ENCODE assay signal across 21 cellular contexts in genomic region chr1:19608232-19608631, GRCh38. TPM values are rescaled to one million over a fixed set of nuclear protein-coding genes. Genes with fewer than 3 reads are reported as not detected.
DNase-seq lines count a peak whose midpoint lies in the region; ATAC-seq and TF ChIP-seq lines count a peak whose summit lies in the region.
"Had no signal": no experiment of that assay in that cellular context is flagged by ENCODE, and none has a peak within 500 bp of the region (broad histone marks: within the 10 kb centered on the region; RNA-seq: fewer than 3 reads in every experiment).

No MANE protein-coding gene starts in this region.

- CTCF ChIA-PET in MCF 10A (lab: Yijun Ruan, JAX): interaction anchor here (0.5 kb wide), 1 partner anchor 125 kb away, joined by 3 read pairs; no protein-coding TSS in a partner anchor
- CTCF ChIA-PET in mammary epithelial cell (lab: Charles Lee; ENCODE audit: low non-redundant PET): no interaction called here

- TF ChIP-seq POLR2A in upper lobe of left lung (IDR thresholded peaks at IDR 0.05): no peak

- no peak for TF ChIP-seq EP300 in upper lobe of left lung (IDR thresholded peaks at IDR 0.05)

- peaks cover 8% of the 10 kb centered on the region for H3K36me3 ChIP-seq in mammary epithelial cell (ENCODE audit: insufficient read depth, low read length)
- peaks cover 2 to 8% of the 10 kb centered on the region in 2 donors for H3K36me3 ChIP-seq in neuronal stem cell (replicated peaks in 1 of 2; ENCODE audit: control insufficient read depth in 2 of 2, insufficient read depth in 2 of 2, low read length in 2 of 2)
- peaks cover 0 to 3% (median 0%) of the 10 kb centered on the region in 4 donors for H3K36me3 ChIP-seq in upper lobe of left lung

- no peak overlapping the region for H4K91ac ChIP-seq in neuronal stem cell (ENCODE audit: low read depth, low read length, poor library complexity)

- no peak for DNase-seq in MCF 10A (ENCODE audit: unreplicated experiment)
- no peak for DNase-seq in mammary epithelial cell
- no peak for DNase-seq in T-helper 17 cell
- no peak for DNase-seq in neuronal stem cell (ENCODE audit: low spot score)
- no peak for DNase-seq in upper lobe of left lung
- no peak for DNase-seq in stimulated activated naive CD8-positive, alpha-beta T cell treated with anti-CD3 and anti-CD28 coated beads, Interleukin-15, Interleukin-2, amounts not matched to agents 100 U/mL and 50 U/mL, for 24 hours
- DNase-seq in activated effector memory CD4-positive, alpha-beta T cell treated with Interleukin-2 at 50 U/mL for 16 hours: no peak
- no peak for DNase-seq in NCI-H2171 treated with DMSO at 0.1 percent for 48 hours (lab: John Stamatoyannopoulos, UW)
- DNase-seq: CD8-positive, alpha-beta memory T cell; GOT3; NCI-H1105 treated with DMSO at 0.1 percent for 48 hours; NCI-H1694 treated with DMSO at 0.1 percent for 48 hours; NCI-H2107; NCI-H2227 treated with DMSO at 0.1 percent for 48 hours; NCI-H510A treated with DMSO at 0.1 percent for 48 hours; PC-3 had no signal

- H3K27ac ChIP-seq in mammary epithelial cell (ENCODE audit: insufficient read depth, low read depth, low read length): no peak overlapping the region
- no peak overlapping the region for H3K27ac ChIP-seq in neuronal stem cell (replicated peaks; ENCODE audit: low read length)
- H3K27ac ChIP-seq in upper lobe of left lung: peak overlapping the region in 3 of 4 donors; percentile 15 to 49 (median 44)
- H3K27ac ChIP-seq: A549, SJSA1 had no signal

- H3K4me3 ChIP-seq in mammary epithelial cell (replicated peaks in 1 of 3; ENCODE audit: insufficient read depth in 1 of 3, low read depth in 2 of 3, low read length in 3 of 3) (no peak overlapping the region), neuronal stem cell (ENCODE audit: low read length in 2 of 2) (no peak overlapping the region), upper lobe of left lung (no peak overlapping the region)
- H3K4me3 ChIP-seq: A549, K562, SJSA1 had no signal

- ATAC-seq in T-helper 17 cell (no peak), upper lobe of left lung (ENCODE audit: low FRiP score in 2 of 2) (no peak)
- no peak for ATAC-seq in stimulated activated naive CD8-positive, alpha-beta T cell treated with anti-CD3 and anti-CD28 coated beads, Interleukin-15, Interleukin-2, amounts not matched to agents 100 U/mL and 50 U/mL, for 24 hours
- ATAC-seq: A549, HCT116, K562, PC-3 had no signal

- H3K4me1 Mint-ChIP-seq in MCF 10A (ENCODE audit: insufficient read depth, unreplicated experiment) (peaks cover 21% of the 10 kb centered on the region), T-helper 17 cell (peaks cover 38% of the 10 kb centered on the region)

- peaks cover 99% of the 10 kb centered on the region for H3K79me2 ChIP-seq in mammary epithelial cell (ENCODE audit: insufficient read depth, low read length)

- H2AFZ ChIP-seq in mammary epithelial cell (ENCODE audit: low read depth, low read length): no peak overlapping the region
- H2AFZ ChIP-seq in neuronal stem cell (ENCODE audit: low read length): no peak overlapping the region

- no peak overlapping the region for H3K23ac ChIP-seq in neuronal stem cell (ENCODE audit: low read depth, low read length, poor library complexity)

- peaks cover 14% of the 10 kb centered on the region for H4K20me1 ChIP-seq in mammary epithelial cell (ENCODE audit: insufficient read depth, low read length)

- H3K9ac ChIP-seq in mammary epithelial cell (ENCODE audit: insufficient read depth, low read length) (no peak overlapping the region), neuronal stem cell (ENCODE audit: low read depth, low read length, poor library complexity) (no peak overlapping the region)

- no peak for TF ChIP-seq CTCF in MCF 10A (IDR thresholded peaks at IDR 0.05; ENCODE audit: unreplicated experiment)
- TF ChIP-seq CTCF in mammary epithelial cell (conservative IDR thresholded peaks at IDR 0.05 in 1 of 2, IDR thresholded peaks at IDR 0.05 in 1 of 2; ENCODE audit: extremely low read depth in 1 of 2, insufficient read depth in 1 of 2, low read depth in 1 of 2, low read length in 2 of 2): no peak
- no peak for TF ChIP-seq CTCF in upper lobe of left lung (IDR thresholded peaks at IDR 0.05)

- no peak overlapping the region for H2BK12ac ChIP-seq in neuronal stem cell (ENCODE audit: low read length)

- H3K14ac ChIP-seq in neuronal stem cell (ENCODE audit: low read length): no peak overlapping the region

- dilution Hi-C loops in mammary epithelial cell (cut with HindIII; ENCODE audit: low sequenced_read_pairs): no loop called here

- H3K9me3 ChIP-seq in mammary epithelial cell (replicated peaks; ENCODE audit: insufficient read depth, low read length) (no peaks in the 10 kb centered on the region), T-helper 17 cell (ENCODE audit: control insufficient read depth, low read length, poor library complexity, severe bottlenecking) (no peaks in the 10 kb centered on the region), neuronal stem cell (replicated peaks in 1 of 2; ENCODE audit: control insufficient read depth in 2 of 2, insufficient read depth in 1 of 2, low read depth in 1 of 2, low read length in 2 of 2) (no peaks in the 10 kb centered on the region), upper lobe of left lung (no peaks in the 10 kb centered on the region)
- H3K9me3 ChIP-seq: A549, SJSA1 had no signal

- intact Hi-C loops in MCF 10A (cut with micrococcal nuclease) (no loop called here), mammary epithelial cell (cut with micrococcal nuclease) (no loop called here)

- BruUV-seq in MCF 10A (replicated peaks; lab: Mats Ljungman, UMichigan): no TSS peak
- no TSS peak for BruUV-seq in mammary epithelial cell (replicated peaks; lab: Mats Ljungman, UMichigan)

- H3K36me3 Mint-ChIP-seq in MCF 10A (ENCODE audit: insufficient read depth, unreplicated experiment) (peaks cover 28% of the 10 kb centered on the region), T-helper 17 cell (ENCODE audit: low read depth) (peaks cover 4% of the 10 kb centered on the region)

- H2BK120ac ChIP-seq in neuronal stem cell (ENCODE audit: low read depth, low read length): no peak overlapping the region

- no peak overlapping the region for H2BK15ac ChIP-seq in neuronal stem cell (ENCODE audit: low read length)

- in situ Hi-C loops in mammary epithelial cell (cut with MboI; ENCODE audit: low sequenced_read_pairs in 2 of 2): no loop called here

- H3K4me3 Mint-ChIP-seq in MCF 10A (ENCODE audit: unreplicated experiment): no peak overlapping the region
- H3K4me3 Mint-ChIP-seq in T-helper 17 cell: no peak overlapping the region
- H3K4me3 Mint-ChIP-seq: CD8-positive, alpha-beta memory T cell had no signal

- no peak overlapping the region for H3K4ac ChIP-seq in neuronal stem cell (ENCODE audit: low read length)

- H3K27me3 ChIP-seq in mammary epithelial cell (ENCODE audit: insufficient read depth, low read length) (no peaks in the 10 kb centered on the region), neuronal stem cell (ENCODE audit: control insufficient read depth in 3 of 3, insufficient read depth in 3 of 3, low read depth in 1 of 3, low read length in 3 of 3) (no peaks in the 10 kb centered on the region), upper lobe of left lung (no peaks in the 10 kb centered on the region)
- H3K27me3 ChIP-seq: SJSA1 had no signal

- H2AK5ac ChIP-seq in neuronal stem cell (ENCODE audit: low read depth, low read length): no peak overlapping the region

- no peaks in the 10 kb centered on the region for H3K27me3 Mint-ChIP-seq in MCF 10A (ENCODE audit: insufficient read depth, unreplicated experiment)
- no peaks in the 10 kb centered on the region for H3K27me3 Mint-ChIP-seq in T-helper 17 cell

- H3K18ac ChIP-seq in neuronal stem cell (ENCODE audit: low read length): no peak overlapping the region

- H3K9me3 Mint-ChIP-seq in MCF 10A (ENCODE audit: unreplicated experiment): no peaks in the 10 kb centered on the region
- H3K9me3 Mint-ChIP-seq: CD8-positive, alpha-beta memory T cell had no signal

- H3K27ac Mint-ChIP-seq in MCF 10A (ENCODE audit: low read depth, unreplicated experiment) (peak overlapping the region; percentile 61), T-helper 17 cell (peak overlapping the region; percentile 94)

- no peak overlapping the region for H4K8ac ChIP-seq in neuronal stem cell (ENCODE audit: low read depth, low read length)

- POLR2A ChIA-PET in MCF 10A (lab: Yijun Ruan, JAX): interaction anchor here (0.9 to 2.3 kb wide), 5 partner anchors 9 to 41 kb away, joined by 3 to 12 read pairs (median 4); a partner anchor contains a TSS

- H3K4me2 ChIP-seq in mammary epithelial cell (ENCODE audit: insufficient read depth, low read depth, low read length): no peak overlapping the region
- no peak overlapping the region for H3K4me2 ChIP-seq in neuronal stem cell (ENCODE audit: insufficient read depth, low read length, poor library complexity, severe bottlenecking)
- H3K4me2 ChIP-seq: A549 had no signal

- H3K4me1 ChIP-seq in mammary epithelial cell (ENCODE audit: insufficient read depth, low read length): no peaks in the 10 kb centered on the region
- no peaks in the 10 kb centered on the region for H3K4me1 ChIP-seq in neuronal stem cell (ENCODE audit: control insufficient read depth in 2 of 2, insufficient read depth in 1 of 2, low read depth in 1 of 2, low read length in 2 of 2)
- H3K4me1 ChIP-seq in upper lobe of left lung: peaks cover 24 to 33% (median 25%) of the 10 kb centered on the region in 4 donors

- H3K79me1 ChIP-seq in neuronal stem cell (ENCODE audit: low read depth, low read length): peaks cover under 1% of the 10 kb centered on the region

- WGBS in mammary epithelial cell (ENCODE audit: low coverage, missing lambda C conversion rate): 96% methylated on average over 12 of the region's 12 CpGs
- WGBS in neuronal stem cell (ENCODE audit: extremely low coverage in 2 of 2, insufficient read length in 2 of 2, insufficient replicate concordance in 1 of 2), 2 donors: no CpG with 5 or more reads among the region's 12 CpGs
- WGBS in upper lobe of left lung, 2 donors: 86 to 95% methylated on average over 10 to 12 of the region's 12 CpGs

- peak overlapping the region; percentile 7 for H2BK5ac ChIP-seq in neuronal stem cell (ENCODE audit: low read length)

RNA-seq across cellular contexts. Expression of gene NBL1, which starts 35.9 kb away (rescaled TPM):
- total RNA-seq in MCF 10A (2022) (70.4 and 73.3 TPM in 2 replicates), mammary epithelial cell (100 to 1,000 TPM in 1 of 2 donors, 10 to 100 TPM in 1; 49.7 to 132 TPM), T-helper 17 cell (10 to 100 TPM; 32.0 to 32.3 TPM), upper lobe of left lung (100 to 1,000 TPM in 3 of 6 donors, 10 to 100 TPM in 3; 40.9 to 190 (median 105) TPM)
- polyA plus RNA-seq in mammary epithelial cell: 108 TPM
- 169 TPM for polyA minus RNA-seq in mammary epithelial cell
- 21.8 TPM for polyA plus RNA-seq in neuronal stem cell (2013, experiment 1 of 2)
- polyA plus RNA-seq in neuronal stem cell (2013, experiment 2 of 2): 20.7 TPM

RNA-seq across cellular contexts. Expression of gene HTR6, which starts 56.4 kb away (rescaled TPM):
- total RNA-seq in MCF 10A (2022) (not detected in 2 replicates), mammary epithelial cell (not detected), T-helper 17 cell (under 1 TPM; 0.16 to 0.17 TPM), upper lobe of left lung (not detected)
- polyA plus RNA-seq in mammary epithelial cell: not detected
- polyA minus RNA-seq in mammary epithelial cell: not detected
- polyA plus RNA-seq in neuronal stem cell (2013, experiment 1 of 2): 0.26 TPM
- 0.18 TPM for polyA plus RNA-seq in neuronal stem cell (2013, experiment 2 of 2)
- total RNA-seq: CD8-positive, alpha-beta memory T cell; K562; PC-3; SJSA1 had no signal
- polyA plus RNA-seq: BJ; CD8-positive, alpha-beta memory T cell; K562 had no signal

Comparison
In these comparisons a context has a peak if more than half of its experiments do, and no peak if none do; other contexts are left out.
1. H3K27ac ChIP-seq: peak in upper lobe of left lung (3 of 4); none in mammary epithelial cell (single experiment) and neuronal stem cell (single experiment).